Comparison of ENCODE assay signal across 8 cellular contexts in genomic region chr12:105409881-105410471, GRCh38.
A peak's percentile ranks its signal among the peaks of the same experiment; 100 is the strongest.
DNase-seq lines count a peak whose midpoint lies in the region; ATAC-seq lines count a peak whose summit lies in the region.

No MANE protein-coding gene starts in this region.

- no peak for DNase-seq in activated T-cell treated with anti-CD3 and anti-CD28 coated beads, Interleukin-2, amount 50 U/mL, for 72 hours
- no peak for DNase-seq in activated T-cell treated with anti-CD3 and anti-CD28 coated beads, Interleukin-2, amount 50 U/mL, for 48 hours
- DNase-seq in NCI-H774 (lab: John Stamatoyannopoulos, UW) (peak; percentile 44), fibroblast of gingiva (ENCODE audit: low read depth) (peak; percentile 68), smooth muscle cell of the brain vasculature (ENCODE audit: low read depth, low spot score) (peak; percentile 53), posterior vena cava (ENCODE audit: low spot score) (no peak), T-helper 9 cell (no peak), HCEC 1CT (no peak)

- H3K4me1 Mint-ChIP-seq in activated T-cell treated with anti-CD3 and anti-CD28 coated beads, Interleukin-2, amount 50 U/mL, for 72 hours (ENCODE audit: low read depth): peaks cover 11% of the 10 kb centered on the region

- no peak overlapping the region for H3K27ac Mint-ChIP-seq in activated T-cell treated with anti-CD3 and anti-CD28 coated beads, Interleukin-2, amount 50 U/mL, for 72 hours

- intact Hi-C loops in posterior vena cava (cut with DNase I): no loop called here

- ATAC-seq in activated T-cell treated with anti-CD3 and anti-CD28 coated beads, Interleukin-2, amount 50 U/mL, for 72 hours (replicated peaks in 1 of 2): no peak

- no peaks in the 10 kb centered on the region for H3K27me3 Mint-ChIP-seq in activated T-cell treated with anti-CD3 and anti-CD28 coated beads, Interleukin-2, amount 50 U/mL, for 72 hours (ENCODE audit: low read depth)

- peaks cover 0 to 2% of the 10 kb centered on the region in 2 donors for H3K9me3 Mint-ChIP-seq in activated T-cell treated with anti-CD3 and anti-CD28 coated beads, Interleukin-2, amount 50 U/mL, for 72 hours

- H3K36me3 Mint-ChIP-seq in activated T-cell treated with anti-CD3 and anti-CD28 coated beads, Interleukin-2, amount 50 U/mL, for 72 hours (ENCODE audit: insufficient read depth in 2 of 2): no peaks in the 10 kb centered on the region

- H3K4me3 Mint-ChIP-seq in activated T-cell treated with anti-CD3 and anti-CD28 coated beads, Interleukin-2, amount 50 U/mL, for 72 hours: peak overlapping the region; percentile 31 to 60

Comparison
In these comparisons a context has a peak if more than half of its experiments do, and no peak if none do; other contexts are left out.
1. DNase-seq: peak in NCI-H774 (single experiment), fibroblast of gingiva (single experiment) and smooth muscle cell of the brain vasculature (single experiment); none in activated T-cell treated with anti-CD3 and anti-CD28 coated beads, Interleukin-2, amount 50 U/mL, for 72 hours (0 of 2), activated T-cell treated with anti-CD3 and anti-CD28 coated beads, Interleukin-2, amount 50 U/mL, for 48 hours (0 of 2), posterior vena cava (single experiment), T-helper 9 cell (single experiment) and HCEC 1CT (single experiment).